Comparison of ENCODE assay signal across 31 cellular contexts in the genomic region with DNA sequence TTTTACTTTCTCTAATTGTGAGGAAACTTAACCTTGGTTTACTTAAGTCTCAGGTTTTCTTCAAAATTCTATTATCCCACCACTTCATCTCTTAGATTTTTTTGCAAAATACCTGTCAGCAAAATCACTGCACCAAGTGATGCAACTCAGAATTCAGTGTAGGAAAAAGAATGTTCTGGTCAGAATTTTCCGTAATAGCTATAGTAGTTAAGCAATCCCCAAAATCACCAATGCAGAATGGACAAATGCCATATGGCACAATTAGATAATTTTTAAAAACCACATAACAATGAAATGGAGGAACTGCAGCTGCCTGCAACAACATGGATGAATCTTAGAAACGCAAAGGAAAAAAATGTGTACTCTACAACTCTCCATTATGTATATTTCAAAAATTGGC.
"Had no signal": no experiment of that assay in that cellular context is flagged by ENCODE, and none has a peak within 500 bp of the region (broad histone marks: within the 10 kb centered on the region; RNA-seq: fewer than 3 reads in every experiment).

No MANE protein-coding gene starts in this region.

- H3K27me3 Mint-ChIP-seq: activated B cell treated with CpG ODN at 0.5 μM for 24 hours; activated CD8-positive, alpha-beta memory T cell treated with anti-CD3 and anti-CD28 coated beads, Interleukin-2, amount 10 ng/mL, durations not matched to agents 7 days and 5 days; activated naive CD4-positive, alpha-beta T cell treated with anti-CD3 and anti-CD28 coated beads, Interleukin-2, amount 50 U/mL, for 24 hours; activated naive CD8-positive, alpha-beta T cell treated with anti-CD3 and anti-CD28 coated beads, Interleukin-2, amount 50 U/mL, for 24 hours; effector memory CD8-positive, alpha-beta T cell; stimulated activated naive B cell treated with anti-CD40 and anti-IgM and Interleukin-4, amounts not matched to agents 10 μg/mL and 1 μg/mL and 100 μg/mL, for 72 hours had no signal

- H2AFZ ChIP-seq: neural progenitor cell had no signal

- H3K27me3 ChIP-seq: colonic mucosa, foreskin keratinocyte, heart right ventricle, neural progenitor cell, stomach, thyroid gland, upper lobe of right lung had no signal

- H3K4me3 Mint-ChIP-seq: activated B cell treated with CpG ODN at 0.5 μM for 24 hours; activated CD8-positive, alpha-beta memory T cell treated with anti-CD3 and anti-CD28 coated beads, Interleukin-2, amount 10 ng/mL, durations not matched to agents 7 days and 5 days; activated CD8-positive, alpha-beta T cell treated with anti-CD3 and anti-CD28 coated beads, Interleukin-2, amount 10 ng/mL, durations not matched to agents 7 days and 5 days; activated naive CD4-positive, alpha-beta T cell treated with anti-CD3 and anti-CD28 coated beads, Interleukin-2, amount 50 U/mL, for 24 hours; activated naive CD8-positive, alpha-beta T cell treated with anti-CD3 and anti-CD28 coated beads, Interleukin-2, amount 50 U/mL, for 24 hours; effector memory CD8-positive, alpha-beta T cell; natural killer cell; neural progenitor cell; stimulated activated naive B cell treated with anti-CD40 and anti-IgM and Interleukin-4, amounts not matched to agents 10 μg/mL and 1 μg/mL and 100 μg/mL, for 72 hours; T-helper 2 cell treated with Interferon-gamma antibody and Interleukin-4, amounts not matched to agents 5 μg/mL and 100 μg/mL, for 36 hours had no signal

- H3K4me1 Mint-ChIP-seq: activated B cell treated with CpG ODN at 0.5 μM for 24 hours; activated CD8-positive, alpha-beta memory T cell treated with anti-CD3 and anti-CD28 coated beads, Interleukin-2, amount 10 ng/mL, durations not matched to agents 7 days and 5 days; activated naive CD4-positive, alpha-beta T cell treated with anti-CD3 and anti-CD28 coated beads, Interleukin-2, amount 50 U/mL, for 24 hours; activated naive CD8-positive, alpha-beta T cell treated with anti-CD3 and anti-CD28 coated beads, Interleukin-2, amount 50 U/mL, for 24 hours; natural killer cell; stimulated activated naive B cell treated with anti-CD40 and anti-IgM and Interleukin-4, amounts not matched to agents 10 μg/mL and 1 μg/mL and 100 μg/mL, for 72 hours had no signal

- DNase-seq: activated B cell treated with CpG ODN at 0.5 μM for 24 hours; activated CD8-positive, alpha-beta memory T cell treated with anti-CD3 and anti-CD28 coated beads, Interleukin-2, amount 10 ng/mL, durations not matched to agents 7 days and 5 days; activated CD8-positive, alpha-beta T cell treated with anti-CD3 and anti-CD28 coated beads, Interleukin-2, amount 10 ng/mL, durations not matched to agents 7 days and 5 days; activated naive CD8-positive, alpha-beta T cell treated with anti-CD3 and anti-CD28 coated beads, Interleukin-2, amount 50 U/mL, for 24 hours; activated T-cell treated with anti-CD3 and anti-CD28 coated beads, Interleukin-2, amount 50 U/mL, for 48 hours; anterior cingulate cortex; colonic mucosa; effector memory CD8-positive, alpha-beta T cell; erythroblast; foreskin keratinocyte; heart right ventricle; kidney glomerular epithelial cell; lower lobe of right lung; mesenchymal stem cell; natural killer cell; posterior cingulate gyrus; right lobe of liver; stimulated activated CD4-positive, alpha-beta T cell treated with anti-CD3 and anti-CD28 coated beads, Interleukin-4, amount 100 ng/mL, for 4 hours; stimulated activated CD8-positive, alpha-beta memory T cell treated with anti-CD3 and anti-CD28 coated beads, Interleukin-4, amount 100 ng/mL, for 48 hours; stimulated activated naive B cell treated with anti-CD40 and anti-IgM and Interleukin-4, amounts not matched to agents 10 μg/mL and 1 μg/mL and 100 μg/mL, for 72 hours; stomach; T-helper 1 cell; thyroid gland; upper lobe of right lung had no signal

- H3K4me1 ChIP-seq: colonic mucosa, foreskin keratinocyte, heart right ventricle, lower lobe of right lung, right lobe of liver, stomach, thyroid gland, upper lobe of right lung had no signal

- H3K36me3 ChIP-seq: colonic mucosa, heart right ventricle, lower lobe of right lung, neural progenitor cell, right lobe of liver, stomach, thyroid gland, upper lobe of right lung had no signal

- H3K9me3 ChIP-seq: colonic mucosa, heart right ventricle, lower lobe of right lung, right lobe of liver, stomach, thyroid gland, upper lobe of right lung had no signal

- H3K36me3 Mint-ChIP-seq: activated CD8-positive, alpha-beta memory T cell treated with anti-CD3 and anti-CD28 coated beads, Interleukin-2, amount 10 ng/mL, durations not matched to agents 7 days and 5 days; activated naive CD4-positive, alpha-beta T cell treated with anti-CD3 and anti-CD28 coated beads, Interleukin-2, amount 50 U/mL, for 24 hours; natural killer cell; neural progenitor cell; stimulated activated naive B cell treated with anti-CD40 and anti-IgM and Interleukin-4, amounts not matched to agents 10 μg/mL and 1 μg/mL and 100 μg/mL, for 72 hours had no signal

- ATAC-seq: activated CD8-positive, alpha-beta memory T cell treated with anti-CD3 and anti-CD28 coated beads, Interleukin-2, amount 10 ng/mL, durations not matched to agents 7 days and 5 days; activated CD8-positive, alpha-beta T cell treated with anti-CD3 and anti-CD28 coated beads, Interleukin-2, amount 10 ng/mL, durations not matched to agents 7 days and 5 days; activated naive CD8-positive, alpha-beta T cell treated with anti-CD3 and anti-CD28 coated beads, Interleukin-2, amount 50 U/mL, for 24 hours; effector memory CD8-positive, alpha-beta T cell; foreskin keratinocyte; heart right ventricle; left lobe of liver; lower lobe of right lung; natural killer cell; right lobe of liver; stimulated activated naive B cell treated with anti-CD40 and anti-IgM and Interleukin-4, amounts not matched to agents 10 μg/mL and 1 μg/mL and 100 μg/mL, for 72 hours; upper lobe of right lung had no signal

- H3K27ac ChIP-seq: colonic mucosa, foreskin keratinocyte, heart right ventricle, lower lobe of right lung, neural progenitor cell, right lobe of liver, skin epidermis, stomach, thyroid gland, upper lobe of right lung had no signal

- H3K27ac Mint-ChIP-seq: activated B cell treated with CpG ODN at 0.5 μM for 24 hours; activated CD8-positive, alpha-beta memory T cell treated with anti-CD3 and anti-CD28 coated beads, Interleukin-2, amount 10 ng/mL, durations not matched to agents 7 days and 5 days; activated CD8-positive, alpha-beta T cell treated with anti-CD3 and anti-CD28 coated beads, Interleukin-2, amount 10 ng/mL, durations not matched to agents 7 days and 5 days; activated naive CD4-positive, alpha-beta T cell treated with anti-CD3 and anti-CD28 coated beads, Interleukin-2, amount 50 U/mL, for 24 hours; activated naive CD8-positive, alpha-beta T cell treated with anti-CD3 and anti-CD28 coated beads, Interleukin-2, amount 50 U/mL, for 24 hours; activated T-helper 2 cell treated with anti-CD3 and anti-CD28 coated beads, Interferon-gamma antibody, Interleukin-2, Interleukin-4, amounts not matched to agents 10 μg/mL and 5 μg/mL and 100 μg/mL, durations not matched to agents 14 hours and 24 hours and 36 hours; effector memory CD8-positive, alpha-beta T cell; natural killer cell; neural progenitor cell; stimulated activated naive B cell treated with anti-CD40 and anti-IgM and Interleukin-4, amounts not matched to agents 10 μg/mL and 1 μg/mL and 100 μg/mL, for 72 hours; T-helper 2 cell treated with Interferon-gamma antibody and Interleukin-4, amounts not matched to agents 5 μg/mL and 100 μg/mL, for 36 hours had no signal

- FAIRE-seq: bronchial epithelial cell had no signal

- H3K9ac ChIP-seq: neural progenitor cell had no signal

- H3K9me3 Mint-ChIP-seq: activated B cell treated with CpG ODN at 0.5 μM for 24 hours; activated naive CD4-positive, alpha-beta T cell treated with anti-CD3 and anti-CD28 coated beads, Interleukin-2, amount 50 U/mL, for 24 hours; activated naive CD8-positive, alpha-beta T cell treated with anti-CD3 and anti-CD28 coated beads, Interleukin-2, amount 50 U/mL, for 24 hours; activated T-helper 2 cell treated with anti-CD3 and anti-CD28 coated beads, Interferon-gamma antibody, Interleukin-2, Interleukin-4, amounts not matched to agents 10 μg/mL and 5 μg/mL and 100 μg/mL, durations not matched to agents 14 hours and 24 hours and 36 hours; neural progenitor cell; stimulated activated naive B cell treated with anti-CD40 and anti-IgM and Interleukin-4, amounts not matched to agents 10 μg/mL and 1 μg/mL and 100 μg/mL, for 72 hours; T-helper 2 cell treated with Interferon-gamma antibody and Interleukin-4, amounts not matched to agents 5 μg/mL and 100 μg/mL, for 36 hours had no signal

- H3K4me2 ChIP-seq: neural progenitor cell had no signal

- H3K4me3 ChIP-seq: colonic mucosa, heart right ventricle, lower lobe of right lung, neural progenitor cell, right lobe of liver, skin epidermis, stomach, thyroid gland, upper lobe of right lung had no signal
